ENCODE assay signal across 27 cellular contexts in genomic region chr17:17910060-17910459, GRCh38.
"Had no signal": no experiment of that assay in that cellular context is flagged by ENCODE, and none has a peak within 500 bp of the region (broad histone marks: within the 10 kb centered on the region; RNA-seq: fewer than 3 reads in every experiment).

No MANE protein-coding gene starts in this region.

- H3K4me1 ChIP-seq: body of pancreas had no signal

- H3K36me3 ChIP-seq: colonic mucosa, lower lobe of right lung, uterus had no signal

- H3K4me1 Mint-ChIP-seq: activated B cell treated with CpG ODN at 0.5 μM for 24 hours had no signal

- H3K4me3 Mint-ChIP-seq: activated B cell treated with CpG ODN at 0.5 μM for 24 hours; activated CD8-positive, alpha-beta T cell treated with anti-CD3 and anti-CD28 coated beads for 36 hours; activated naive CD8-positive, alpha-beta T cell; nephron; T-helper 2 cell treated with Interferon-gamma antibody and Interleukin-4, amounts not matched to agents 5 μg/mL and 100 μg/mL, for 36 hours had no signal

- H3K9me3 ChIP-seq: body of pancreas, colonic mucosa, gastrocnemius medialis, lower lobe of right lung, spleen, suprapubic skin, tibial nerve, uterus had no signal

- ATAC-seq: activated CD8-positive, alpha-beta T cell treated with anti-CD3 and anti-CD28 coated beads for 36 hours; body of pancreas; lower lobe of right lung had no signal

- DNase-seq: activated B cell treated with CpG ODN at 0.5 μM for 24 hours; activated CD4-positive, alpha-beta T cell treated with anti-CD3 and anti-CD28 coated beads, Interleukin-2, amount 50 U/mL, for 1 hour; activated CD8-positive, alpha-beta T cell treated with anti-CD3 and anti-CD28 coated beads for 36 hours; activated naive CD4-positive, alpha-beta T cell; activated T-cell treated with anti-CD3 and anti-CD28 coated beads, Interleukin-2, amount 50 U/mL, for 48 hours; body of pancreas; cerebellar nuclear complex; colonic mucosa; effector memory CD4-positive, alpha-beta T cell; erythroblast; gastrocnemius medialis; kidney; lower lobe of right lung; mesenchymal stem cell; retina; spleen; stimulated activated naive CD4-positive, alpha-beta T cell; T-helper 1 cell; uterus had no signal

- H3K27me3 ChIP-seq: body of pancreas, colonic mucosa, gastrocnemius medialis, hepatocyte, spleen, suprapubic skin, tibial nerve, uterus had no signal

- H3K27ac Mint-ChIP-seq: activated B cell treated with CpG ODN at 0.5 μM for 24 hours; activated CD8-positive, alpha-beta T cell treated with anti-CD3 and anti-CD28 coated beads for 36 hours; activated naive CD8-positive, alpha-beta T cell; activated T-helper 2 cell treated with anti-CD3 and anti-CD28 coated beads, Interferon-gamma antibody, Interleukin-2, Interleukin-4, amounts not matched to agents 10 μg/mL and 5 μg/mL and 100 μg/mL, durations not matched to agents 14 hours and 24 hours and 36 hours; progenitor cell of endocrine pancreas; T-helper 2 cell treated with Interferon-gamma antibody and Interleukin-4, amounts not matched to agents 5 μg/mL and 100 μg/mL, for 36 hours had no signal

- H3K27me3 Mint-ChIP-seq: activated B cell treated with CpG ODN at 0.5 μM for 24 hours; activated CD8-positive, alpha-beta T cell treated with anti-CD3 and anti-CD28 coated beads for 36 hours; activated naive CD8-positive, alpha-beta T cell; progenitor cell of endocrine pancreas had no signal

- H3K9me3 Mint-ChIP-seq: activated B cell treated with CpG ODN at 0.5 μM for 24 hours; activated CD8-positive, alpha-beta T cell treated with anti-CD3 and anti-CD28 coated beads for 36 hours; activated T-helper 2 cell treated with anti-CD3 and anti-CD28 coated beads, Interferon-gamma antibody, Interleukin-2, Interleukin-4, amounts not matched to agents 10 μg/mL and 5 μg/mL and 100 μg/mL, durations not matched to agents 14 hours and 24 hours and 36 hours; nephron; T-helper 2 cell treated with Interferon-gamma antibody and Interleukin-4, amounts not matched to agents 5 μg/mL and 100 μg/mL, for 36 hours had no signal

- H3K27ac ChIP-seq: body of pancreas, colonic mucosa, hepatocyte, lower lobe of right lung, suprapubic skin had no signal

- H3K4me3 ChIP-seq: body of pancreas, colonic mucosa, gastrocnemius medialis, hepatocyte, lower lobe of right lung, spleen, suprapubic skin, tibial nerve, uterus had no signal
